In genomic region chrX:109795682-109796081, GRCh38 we compare ENCODE assay signal across 1 cellular context.
TF ChIP-seq lines count a peak whose summit lies in the region.

No MANE protein-coding gene starts in this region.

TF ChIP-seq in IMR-90, 13 proteins besides CTCF, POLR2A, EP300 and RAD21:
- no peak for TF ChIP-seq NFE2L2 (IDR thresholded peaks at IDR 0.05; ENCODE audit: low read depth, low read length)
- no peak for TF ChIP-seq ELK1 (IDR thresholded peaks at IDR 0.05; ENCODE audit: borderline replicate concordance, low read depth, low read length)
- no peak for TF ChIP-seq CEBPB (IDR thresholded peaks at IDR 0.05; ENCODE audit: low read depth, low read length)
- TF ChIP-seq RFX5 (IDR thresholded peaks at IDR 0.05; ENCODE audit: low read depth, low read length), result no peak
- TF ChIP-seq SMC3 (IDR thresholded peaks at IDR 0.05; ENCODE audit: low read depth, low read length), result no peak
- TF ChIP-seq MAFK (IDR thresholded peaks at IDR 0.05; ENCODE audit: low read depth, low read length), result no peak
- no peak for TF ChIP-seq USF2 (IDR thresholded peaks at IDR 0.05; ENCODE audit: low read depth, low read length)
- no peak for TF ChIP-seq CHD1 (IDR thresholded peaks at IDR 0.05; ENCODE audit: low read depth, low read length)
- no peak for TF ChIP-seq FOS (IDR thresholded peaks at IDR 0.05; ENCODE audit: low read depth, low read length)
- TF ChIP-seq BHLHE40 (IDR thresholded peaks at IDR 0.05; ENCODE audit: low read depth, low read length), result no peak
- no peak for TF ChIP-seq MXI1 (IDR thresholded peaks at IDR 0.05; ENCODE audit: borderline replicate concordance, low read depth, low read length)
- TF ChIP-seq RCOR1 (IDR thresholded peaks at IDR 0.05; ENCODE audit: insufficient replicate concordance, low read length), result no peak
- no peak for TF ChIP-seq MAZ (IDR thresholded peaks at IDR 0.05; ENCODE audit: borderline replicate concordance, low read depth, low read length)
TF ChIP-seq in IMR-90: peak in this region for 0.
